18 cellular contexts compared by ENCODE assay signal in the genomic region with DNA sequence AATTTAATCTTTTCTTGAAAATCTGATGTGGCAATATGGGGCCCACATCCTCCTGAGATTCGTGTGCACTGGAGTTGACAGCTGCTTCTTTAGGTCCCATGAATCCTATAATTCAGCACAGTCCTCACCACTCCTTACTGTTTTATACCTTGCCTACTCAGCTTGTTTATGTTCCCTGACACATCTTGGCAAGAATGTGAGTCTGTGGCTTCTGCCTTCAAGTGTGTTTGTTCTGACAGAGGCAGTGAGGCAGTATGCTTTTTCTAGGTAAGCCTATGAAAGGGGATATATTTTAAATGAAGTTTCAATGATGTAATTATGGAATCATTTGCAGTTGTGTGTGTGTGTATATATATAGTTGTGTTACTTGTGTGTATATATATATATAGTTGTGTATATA.
A peak's percentile ranks its signal among the peaks of the same experiment; 100 is the strongest.
DNase-seq lines count a peak whose midpoint lies in the region; ATAC-seq and TF ChIP-seq lines count a peak whose summit lies in the region.
"Had no signal": no experiment of that assay in that cellular context is flagged by ENCODE, and none has a peak within 500 bp of the region (broad histone marks: within the 10 kb centered on the region; RNA-seq: fewer than 3 reads in every experiment).

No MANE protein-coding gene starts in this region.

- H3K4me3 ChIP-seq in IMR-90 (ENCODE audit: insufficient read depth, low read depth, low read length) = no peak overlapping the region
- H3K4me3 ChIP-seq: PC-9, SJSA1 had no signal

- H2BK20ac ChIP-seq in IMR-90 (ENCODE audit: low read depth, low read length) = no peak overlapping the region

- no peak overlapping the region for H2BK120ac ChIP-seq in IMR-90 (ENCODE audit: low read depth, low read length)

- H2AFZ ChIP-seq in IMR-90 (replicated peaks; ENCODE audit: low read length, poor library complexity) = no peak overlapping the region
- H2AFZ ChIP-seq: PC-9 had no signal

- H3K18ac ChIP-seq in IMR-90 (ENCODE audit: low read depth, low read length) = no peak overlapping the region

- no peak overlapping the region for H3K4ac ChIP-seq in IMR-90 (ENCODE audit: low read depth, low read length)

- WGBS in IMR-90 (ENCODE audit: extremely low coverage in 2 of 2, insufficient read length in 1 of 2), 2 experiments = no CpG with 5 or more reads among the region's 1 CpG

- H3K36me3 ChIP-seq in IMR-90 (ENCODE audit: control insufficient read depth, insufficient read depth, low read length) = no peaks in the 10 kb centered on the region
- H3K36me3 ChIP-seq: BE2C, SJSA1 had no signal

- no peaks in the 10 kb centered on the region for H3K79me1 ChIP-seq in IMR-90 (ENCODE audit: low read depth in 1 of 2, low read length in 2 of 2)

- dilution Hi-C loops in IMR-90 (cut with HindIII; ENCODE audit: low sequenced_read_pairs, unreplicated experiment) = no loop called here

- H3K27me3 ChIP-seq in IMR-90 (ENCODE audit: control insufficient read depth, insufficient read depth, low read length) = no peaks in the 10 kb centered on the region
- H3K27me3 ChIP-seq: BE2C, SJSA1 had no signal

- TF ChIP-seq CTCF in IMR-90 (conservative IDR thresholded peaks at IDR 0.05; ENCODE audit: low read depth, low read length) = no peak

- no TSS peak for BruUV-seq in IMR-90 (replicated peaks; lab: Mats Ljungman, UMichigan)

- H3K4me2 ChIP-seq in IMR-90 (ENCODE audit: low read depth, low read length) = no peak overlapping the region
- H3K4me2 ChIP-seq: PC-9 had no signal

- no peak overlapping the region for H3K9ac ChIP-seq in IMR-90 (ENCODE audit: low read depth, low read length)

- no peak overlapping the region for H4K91ac ChIP-seq in IMR-90 (ENCODE audit: insufficient read depth, low read depth, low read length)

- H3K9me3 ChIP-seq in IMR-90 (ENCODE audit: control insufficient read depth, insufficient read depth, low read length) = no peaks in the 10 kb centered on the region
- H3K9me3 ChIP-seq: BE2C, SJSA1 had no signal

- H3K14ac ChIP-seq in IMR-90 (replicated peaks; ENCODE audit: low read depth, low read length) = no peak overlapping the region

- in situ Hi-C loops in IMR-90 (cut with MboI; ENCODE audit: low sequenced_read_pairs) = no loop called here

- H4K8ac ChIP-seq in IMR-90 (ENCODE audit: low read depth in 2 of 2, low read length in 2 of 2) = no peak overlapping the region

- H4K20me1 ChIP-seq in IMR-90 (ENCODE audit: insufficient read depth, low read length) = no peaks in the 10 kb centered on the region

- no peak overlapping the region for H3K56ac ChIP-seq in IMR-90 (ENCODE audit: extremely low read depth, insufficient read depth, low read length)

- intact Hi-C loops in IMR-90 (cut with micrococcal nuclease) = no loop called here

- TF ChIP-seq RAD21 in IMR-90 (IDR thresholded peaks at IDR 0.05; ENCODE audit: low read length) = no peak

- no peak overlapping the region for H4K5ac ChIP-seq in IMR-90 (ENCODE audit: low read depth, low read length)

- no peaks in the 10 kb centered on the region; the same call in 1 of the 2 replicates for H3K9me1 ChIP-seq in IMR-90 (ENCODE audit: insufficient read depth, low read length)

- DNase-seq in DMS79 treated with DMSO at 0.1 percent for 48 hours (lab: John Stamatoyannopoulos, UW) = peak; percentile 2
- DNase-seq in IMR-90 = peak; percentile 44
- DNase-seq in astrocyte of the hippocampus (ENCODE audit: low read depth, low spot score) = peak; percentile 50
- DNase-seq in iris pigment epithelial cell (ENCODE audit: low read depth) = peak; percentile 23
- DNase-seq in KG1 (lab: John Stamatoyannopoulos, UW) = no peak
- DNase-seq in GOT3 (lab: John Stamatoyannopoulos, UW) = no peak
- DNase-seq: BE2C; CD4-positive, alpha-beta T cell; GF-D8; HFFc6; Karpas-422; NCI-H1105 treated with DMSO at 0.1 percent for 48 hours; NCI-H1694 treated with DMSO at 0.1 percent for 48 hours; NCI-H2171; NCI-H748 treated with DMSO at 0.1 percent for 48 hours; PC-9 had no signal

- no peak for ATAC-seq in IMR-90 (ENCODE audit: low read depth)
- ATAC-seq in GM18870 (IDR thresholded peaks at IDR 0.05; ENCODE audit: unreplicated experiment) = no peak

- CTCF ChIA-PET in IMR-90 (lab: Yijun Ruan, JAX) = no interaction called here

- H2BK15ac ChIP-seq in IMR-90 (ENCODE audit: low read depth, low read length) = no peak overlapping the region

- H2AK5ac ChIP-seq in IMR-90 (ENCODE audit: low read depth, low read length) = no peak overlapping the region

- H3K27ac ChIP-seq in IMR-90 (ENCODE audit: insufficient read depth, low read length) = no peak overlapping the region
- H3K27ac ChIP-seq: PC-9, SJSA1 had no signal

- POLR2A ChIA-PET in IMR-90 (lab: Charles Lee; ENCODE audit: unreplicated experiment) = no interaction called here

- TF ChIP-seq POLR2A in IMR-90 (IDR thresholded peaks at IDR 0.05; ENCODE audit: low read depth, low read length) = no peak

- no peak overlapping the region for H3K23ac ChIP-seq in IMR-90 (ENCODE audit: low read depth, low read length)

- no peak overlapping the region for H2AK9ac ChIP-seq in IMR-90 (replicated peaks; ENCODE audit: low read depth, low read length, poor library complexity)

- no peak overlapping the region for H2BK5ac ChIP-seq in IMR-90 (ENCODE audit: low read depth, low read length, poor library complexity, severe bottlenecking)

- H3K4me1 ChIP-seq in IMR-90 (ENCODE audit: control insufficient read depth, insufficient read depth, low read length) = no peaks in the 10 kb centered on the region
- H3K4me1 ChIP-seq: BE2C, SJSA1 had no signal

TF ChIP-seq in IMR-90, 13 proteins besides CTCF, POLR2A, EP300 and RAD21:
- no peak for TF ChIP-seq CHD1 (IDR thresholded peaks at IDR 0.05; ENCODE audit: low read depth, low read length)
- no peak for TF ChIP-seq SMC3 (IDR thresholded peaks at IDR 0.05; ENCODE audit: low read depth, low read length)
- TF ChIP-seq FOS (IDR thresholded peaks at IDR 0.05; ENCODE audit: low read depth, low read length) = no peak
- no peak for TF ChIP-seq MXI1 (IDR thresholded peaks at IDR 0.05; ENCODE audit: borderline replicate concordance, low read depth, low read length)
- TF ChIP-seq NFE2L2 (IDR thresholded peaks at IDR 0.05; ENCODE audit: low read depth, low read length) = no peak
- no peak for TF ChIP-seq MAZ (IDR thresholded peaks at IDR 0.05; ENCODE audit: borderline replicate concordance, low read depth, low read length)
- TF ChIP-seq MAFK (IDR thresholded peaks at IDR 0.05; ENCODE audit: low read depth, low read length) = no peak
- no peak for TF ChIP-seq RCOR1 (IDR thresholded peaks at IDR 0.05; ENCODE audit: insufficient replicate concordance, low read length)
- no peak for TF ChIP-seq CEBPB (IDR thresholded peaks at IDR 0.05; ENCODE audit: low read depth, low read length)
- TF ChIP-seq BHLHE40 (IDR thresholded peaks at IDR 0.05; ENCODE audit: low read depth, low read length) = no peak
- TF ChIP-seq RFX5 (IDR thresholded peaks at IDR 0.05; ENCODE audit: low read depth, low read length) = no peak
- TF ChIP-seq, protein P1, sequence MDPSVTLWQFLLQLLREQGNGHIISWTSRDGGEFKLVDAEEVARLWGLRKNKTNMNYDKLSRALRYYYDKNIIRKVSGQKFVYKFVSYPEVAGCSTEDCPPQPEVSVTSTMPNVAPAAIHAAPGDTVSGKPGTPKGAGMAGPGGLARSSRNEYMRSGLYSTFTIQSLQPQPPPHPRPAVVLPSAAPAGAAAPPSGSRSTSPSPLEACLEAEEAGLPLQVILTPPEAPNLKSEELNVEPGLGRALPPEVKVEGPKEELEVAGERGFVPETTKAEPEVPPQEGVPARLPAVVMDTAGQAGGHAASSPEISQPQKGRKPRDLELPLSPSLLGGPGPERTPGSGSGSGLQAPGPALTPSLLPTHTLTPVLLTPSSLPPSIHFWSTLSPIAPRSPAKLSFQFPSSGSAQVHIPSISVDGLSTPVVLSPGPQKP (IDR thresholded peaks at IDR 0.05; ENCODE audit: borderline replicate concordance, low read depth, low read length) = no peak
- TF ChIP-seq, protein P2, sequence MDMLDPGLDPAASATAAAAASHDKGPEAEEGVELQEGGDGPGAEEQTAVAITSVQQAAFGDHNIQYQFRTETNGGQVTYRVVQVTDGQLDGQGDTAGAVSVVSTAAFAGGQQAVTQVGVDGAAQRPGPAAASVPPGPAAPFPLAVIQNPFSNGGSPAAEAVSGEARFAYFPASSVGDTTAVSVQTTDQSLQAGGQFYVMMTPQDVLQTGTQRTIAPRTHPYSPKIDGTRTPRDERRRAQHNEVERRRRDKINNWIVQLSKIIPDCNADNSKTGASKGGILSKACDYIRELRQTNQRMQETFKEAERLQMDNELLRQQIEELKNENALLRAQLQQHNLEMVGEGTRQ (IDR thresholded peaks at IDR 0.05; ENCODE audit: low read depth, low read length) = no peak

Comparison
In these comparisons a context has a peak if more than half of its experiments do, and no peak if none do; other contexts are left out.
1. DNase-seq: peak in DMS79 treated with DMSO at 0.1 percent for 48 hours (single experiment), IMR-90 (single experiment), astrocyte of the hippocampus (single experiment) and iris pigment epithelial cell (single experiment); none in KG1 (single experiment) and GOT3 (single experiment).